Comparison of ENCODE assay signal across 10 cellular contexts in genomic region chr10:70255329-70256299, GRCh38. TPM values are rescaled to one million over a fixed set of nuclear protein-coding genes. Genes with fewer than 3 reads are reported as not detected.
A peak's percentile ranks its signal among the peaks of the same experiment; 100 is the strongest.
DNase-seq lines count a peak whose midpoint lies in the region; ATAC-seq, FAIRE-seq and TF ChIP-seq lines count a peak whose summit lies in the region.
"Had no signal": no experiment of that assay in that cellular context is flagged by ENCODE, and none has a peak within 500 bp of the region (broad histone marks: within the 10 kb centered on the region; RNA-seq: fewer than 3 reads in every experiment).

No MANE protein-coding gene starts in this region.

- H3K23ac ChIP-seq in IMR-90 (ENCODE audit: low read depth, low read length) = no peak overlapping the region

- H2AFZ ChIP-seq in IMR-90 (replicated peaks; ENCODE audit: low read length, poor library complexity) (peak overlapping the region; percentile 58), GM12878 (ENCODE audit: control insufficient read depth, low read depth, low read length) (peak overlapping the region; percentile 7)

- dilution Hi-C loops in IMR-90 (cut with HindIII; ENCODE audit: low sequenced_read_pairs, unreplicated experiment) = no loop called here

- TF ChIP-seq POLR2A in IMR-90 (IDR thresholded peaks at IDR 0.05; ENCODE audit: low read depth, low read length) (no peak), GM12878 (IDR thresholded peaks at IDR 0.05; ENCODE audit: low read depth, low read length) (no peak)

- H3K4me1 Mint-ChIP-seq in chondrocyte (ENCODE audit: low read depth) (no peaks in the 10 kb centered on the region), progenitor cell of endocrine pancreas (ENCODE audit: low read depth) (peaks cover 1% of the 10 kb centered on the region)

- H3K27me3 Mint-ChIP-seq in chondrocyte (ENCODE audit: low read depth) (no peaks in the 10 kb centered on the region), progenitor cell of endocrine pancreas (no peaks in the 10 kb centered on the region)

- H4K8ac ChIP-seq in IMR-90 (ENCODE audit: low read depth in 2 of 2, low read length in 2 of 2) = no peak overlapping the region

- H3K9ac ChIP-seq in IMR-90 (ENCODE audit: low read depth, low read length) (no peak overlapping the region), GM12878 (ENCODE audit: control insufficient read depth, insufficient read depth, low read length) (no peak overlapping the region)

- H2BK5ac ChIP-seq in IMR-90 (ENCODE audit: low read depth, low read length, poor library complexity, severe bottlenecking) = no peak overlapping the region

- in situ Hi-C loops in IMR-90 (cut with MboI; ENCODE audit: low sequenced_read_pairs) (no loop called here), GM12878 (cut with MboI) (no loop called here)

- H4K5ac ChIP-seq in IMR-90 (ENCODE audit: low read depth, low read length) = no peak overlapping the region

- H3K27ac ChIP-seq in IMR-90 (ENCODE audit: insufficient read depth, low read length) = no peak overlapping the region
- no peak overlapping the region for H3K27ac ChIP-seq in GM12878 (ENCODE audit: control insufficient read depth, insufficient read depth)
- H3K27ac ChIP-seq in left lung = no peak overlapping the region

- H2BK120ac ChIP-seq in IMR-90 (ENCODE audit: low read depth, low read length) = no peak overlapping the region

- H4K91ac ChIP-seq in IMR-90 (ENCODE audit: insufficient read depth, low read depth, low read length) = no peak overlapping the region

- peaks cover 1% of the 10 kb centered on the region; the same call in 1 of the 2 replicates for H3K4me1 ChIP-seq in IMR-90 (ENCODE audit: control insufficient read depth, insufficient read depth, low read length)
- H3K4me1 ChIP-seq in GM12878 (ENCODE audit: control insufficient read depth, insufficient read depth, low read length) = no peaks in the 10 kb centered on the region
- peaks cover 7 to 13% of the 10 kb centered on the region in 2 donors for H3K4me1 ChIP-seq in left lung

- TF ChIP-seq EP300 in GM12878 (IDR thresholded peaks at IDR 0.05; ENCODE audit: borderline replicate concordance in 1 of 2, control insufficient read depth in 1 of 2, low read depth in 2 of 2, low read length in 2 of 2) = no peak

- H2BK20ac ChIP-seq in IMR-90 (ENCODE audit: low read depth, low read length) = no peak overlapping the region

- ATAC-seq in IMR-90 (ENCODE audit: low read depth) (no peak), GM12878 (peak; percentile 57), left lung (peak; percentile 81), HG03469 (IDR thresholded peaks at IDR 0.05; ENCODE audit: unreplicated experiment) (no peak)

- peaks cover 11% of the 10 kb centered on the region for H3K9me3 Mint-ChIP-seq in chondrocyte (ENCODE audit: low read depth)
- H3K9me3 Mint-ChIP-seq in progenitor cell of endocrine pancreas (ENCODE audit: low read depth) = no peaks in the 10 kb centered on the region

- peak overlapping the region; percentile 55 for H2AK9ac ChIP-seq in IMR-90 (replicated peaks; ENCODE audit: low read depth, low read length, poor library complexity)

- RAD21 ChIA-PET in GM12878 (lab: Charles Lee; ENCODE audit: unreplicated experiment) = no interaction called here

- H3K4me3 Mint-ChIP-seq in chondrocyte (ENCODE audit: unreplicated experiment) (no peak overlapping the region), progenitor cell of endocrine pancreas (ENCODE audit: low read depth) (no peak overlapping the region)

- H3K4ac ChIP-seq in IMR-90 (ENCODE audit: low read depth, low read length) = no peak overlapping the region

- no peaks in the 10 kb centered on the region for H3K9me1 ChIP-seq in IMR-90 (ENCODE audit: insufficient read depth, low read length)

- H3K27ac Mint-ChIP-seq in chondrocyte (ENCODE audit: unreplicated experiment) (no peak overlapping the region), progenitor cell of endocrine pancreas (no peak overlapping the region)

- H2AK5ac ChIP-seq in IMR-90 (ENCODE audit: low read depth, low read length) = no peak overlapping the region

- no peaks in the 10 kb centered on the region for H3K79me1 ChIP-seq in IMR-90 (ENCODE audit: low read depth in 1 of 2, low read length in 2 of 2)

- H3K4me3 ChIP-seq in IMR-90 (ENCODE audit: insufficient read depth, low read depth, low read length) (no peak overlapping the region), GM12878 (no peak overlapping the region), left lung (no peak overlapping the region)

- H3K4me2 ChIP-seq in IMR-90 (ENCODE audit: low read depth, low read length) (no peak overlapping the region), GM12878 (ENCODE audit: control insufficient read depth, insufficient read depth) (peak overlapping the region; percentile 59)

- H4K20me1 ChIP-seq in IMR-90 (ENCODE audit: insufficient read depth, low read length) (no peaks in the 10 kb centered on the region), GM12878 (ENCODE audit: control insufficient read depth, insufficient read depth) (no peaks in the 10 kb centered on the region)

- SMC1A ChIA-PET in GM12878 (lab: Charles Lee; ENCODE audit: uncharacterized antibody, unreplicated experiment) = interaction anchor here (1.4 kb wide), 1 partner anchor 297 kb away, joined by 5 read pairs; no protein-coding TSS in a partner anchor

- BruUV-seq in IMR-90 (replicated peaks; lab: Mats Ljungman, UMichigan) = no TSS peak
- BruUV-seq in GM12878 (replicated peaks; lab: Mats Ljungman, UMichigan) = no TSS peak

- H3K56ac ChIP-seq in IMR-90 (ENCODE audit: extremely low read depth, insufficient read depth, low read length) = no peak overlapping the region

- CTCF ChIA-PET in IMR-90 (lab: Yijun Ruan, JAX) = interaction anchor here (0.7 to 1.0 kb wide), 2 partner anchors 12 to 13 kb away, joined by 3 read pairs; no protein-coding TSS in a partner anchor
- CTCF ChIA-PET in GM12878 (lab: Yijun Ruan, JAX) = interaction anchor here (0.9 to 2.4 kb wide), 4 partner anchors 9 to 109 kb away, joined by 3 to 8 read pairs (median 4); partner anchors contain the start of gene PPA1

- no peak overlapping the region for H2BK15ac ChIP-seq in IMR-90 (ENCODE audit: low read depth, low read length)

- DNase-seq in A172 (ENCODE audit: low spot score) (peak; percentile 97), IMR-90 (no peak), GM12878 (ENCODE audit: low read depth, low spot score) (no peak), left lung (peak; percentile 58 to 82), chondrocyte (ENCODE audit: low spot score) (no peak), progenitor cell of endocrine pancreas (ENCODE audit: low spot score, unreplicated experiment) (no peak), DMS53 (lab: John Stamatoyannopoulos, UW) (no peak)

- WGBS in IMR-90 (ENCODE audit: extremely low coverage in 2 of 2, insufficient read length in 1 of 2), 2 experiments = 25% methylated on average over 45 of the region's 73 CpGs; no CpG with 5 or more reads in 1 of the 2 experiments
- WGBS in GM12878 (ENCODE audit: insufficient coverage, insufficient replicate concordance, low lambda C conversion rate, missing lambda C conversion rate) = 60% methylated on average over 59 of the region's 73 CpGs

- H3K36me3 ChIP-seq in IMR-90 (ENCODE audit: control insufficient read depth, insufficient read depth, low read length) (no peaks in the 10 kb centered on the region), GM12878 (ENCODE audit: control insufficient read depth in 2 of 2, insufficient read depth in 2 of 2, low read length in 1 of 2) (no peaks in the 10 kb centered on the region), left lung (no peaks in the 10 kb centered on the region)

- no peak overlapping the region for H3K18ac ChIP-seq in IMR-90 (ENCODE audit: low read depth, low read length)

- POLR2A ChIA-PET in IMR-90 (lab: Charles Lee; ENCODE audit: unreplicated experiment) (no interaction called here), GM12878 (lab: Charles Lee) (interaction anchor here (0.6 to 0.7 kb wide), 2 partner anchors 30 to 917 kb away, joined by 4 to 5 read pairs; no protein-coding TSS in a partner anchor)

- TF ChIP-seq CTCF in IMR-90 (conservative IDR thresholded peaks at IDR 0.05; ENCODE audit: low read depth, low read length) (no peak), GM12878 (IDR thresholded peaks at IDR 0.05 in 2 of 3, conservative IDR thresholded peaks at IDR 0.05 in 1 of 3; ENCODE audit: control insufficient read depth in 2 of 3, extremely low read depth in 1 of 3, insufficient read depth in 1 of 3, low read depth in 3 of 3, low read length in 3 of 3) (no peak), left lung (IDR thresholded peaks at IDR 0.05) (no peak), chondrocyte (IDR thresholded peaks at IDR 0.05) (no peak), progenitor cell of endocrine pancreas (IDR thresholded peaks at IDR 0.05; ENCODE audit: unreplicated experiment) (no peak)

- H3K27me3 ChIP-seq in IMR-90 (ENCODE audit: control insufficient read depth, insufficient read depth, low read length) (peaks cover 24% of the 10 kb centered on the region), GM12878 (replicated peaks in 1 of 2; ENCODE audit: control insufficient read depth in 2 of 2, insufficient read depth in 2 of 2, low read length in 1 of 2) (peaks cover 4 to 16% of the 10 kb centered on the region in 2 experiments), left lung (peaks cover 16 to 39% of the 10 kb centered on the region in 2 donors)

- no peak for FAIRE-seq in GM12878 (lab: Jason Lieb, UNC)

- peaks cover 2% of the 10 kb centered on the region for H3K36me3 Mint-ChIP-seq in chondrocyte (ENCODE audit: low read depth)
- H3K36me3 Mint-ChIP-seq in progenitor cell of endocrine pancreas (ENCODE audit: insufficient read depth) = no peaks in the 10 kb centered on the region

- no peak for TF ChIP-seq RAD21 in IMR-90 (IDR thresholded peaks at IDR 0.05; ENCODE audit: low read length)
- no peak for TF ChIP-seq RAD21 in GM12878 (IDR thresholded peaks at IDR 0.05; ENCODE audit: insufficient read depth, low read depth, low read length)

- H3K9me3 ChIP-seq in IMR-90 (ENCODE audit: control insufficient read depth, insufficient read depth, low read length) = peaks cover 7% of the 10 kb centered on the region
- peaks cover 5% of the 10 kb centered on the region; the same call in 2 of the 3 replicates for H3K9me3 ChIP-seq in GM12878 (replicated peaks; ENCODE audit: control insufficient read depth, insufficient read depth, low read length)
- no peaks in the 10 kb centered on the region for H3K9me3 ChIP-seq in left lung

- intact Hi-C loops in IMR-90 (cut with micrococcal nuclease) (no loop called here), GM12878 (cut with micrococcal nuclease; ENCODE audit: unreplicated experiment) (no loop called here), left lung (cut with DNase I) (no loop called here)

- no peaks in the 10 kb centered on the region for H3K79me2 ChIP-seq in GM12878 (ENCODE audit: control insufficient read depth, insufficient read depth, low read length)

- H3K14ac ChIP-seq in IMR-90 (replicated peaks; ENCODE audit: low read depth, low read length) = no peak overlapping the region

RNA-seq across cellular contexts. Expression of gene PPA1, which starts 22.4 kb away (rescaled TPM):
- total RNA-seq in A172 (2014; rRNA removed; shearing (Covaris generic)) = 184 and 272 TPM in 2 replicates
- total RNA-seq in IMR-90 (2012; rRNA removed) (102 and 211 TPM in 2 replicates), GM12878 (2014; rRNA removed) (297 and 344 TPM in 2 replicates), GM12878 (2014; rRNA removed; fragmentation: Illumina TruSeq; extraction: Trizol) (334 and 338 TPM in 2 replicates), GM12878 (2021) (254 and 260 TPM in 2 replicates), left lung (100 to 1,000 TPM; 223 to 231 TPM), chondrocyte (67.4 to 74.9 TPM (median 69.0 TPM) in 3 replicates), progenitor cell of endocrine pancreas (119 and 128 TPM in 2 replicates)
- polyA plus RNA-seq in IMR-90 (2012; rRNA removed) (69.4 and 78.6 TPM in 2 replicates), GM12878 (2011; rRNA removed) (452 and 655 TPM in 2 replicates), GM12878 (2014; fragmentation: Illumina TruSeq; extraction: Trizol) (296 and 362 TPM in 2 replicates), GM12878 (2014; fragmentation: Nextera tagmentation; extraction: Ambion mirVana) (100 to 1,000 TPM; 224 to 386 TPM), GM12878 (2014; rRNA removed) (346 and 396 TPM in 2 replicates), GM12878 (2016; fragmentation: Nextera tagmentation; extraction: Ambion mirVana) (100 to 1,000 TPM; 353 to 365 TPM)
- 32.2 and 54.5 TPM in 2 replicates for polyA plus RNA-seq in IMR-90 (2012; cell fraction: cytosol; rRNA removed)
- polyA plus RNA-seq in IMR-90 (2012; cell fraction: nucleus; rRNA removed; ENCODE audit: low replicate concordance) = 15.3 and 36.3 TPM in 2 replicates
- total RNA-seq in GM12878 (2013; cell fraction: nucleolus; rRNA removed) = 131 and 145 TPM in 2 replicates
- 197 TPM for polyA plus RNA-seq in GM12878 (2011; ENCODE audit: low read depth)
- polyA plus RNA-seq in GM12878 (2011; cell fraction: cytosol; rRNA removed) = 191 and 218 TPM in 2 replicates
- polyA plus RNA-seq in GM12878 (2011; cell fraction: nucleus; rRNA removed) = 159 and 213 TPM in 2 replicates
- polyA plus RNA-seq in GM12878 (2012) = 207 and 266 TPM in 2 replicates
- 181 and 246 TPM in 2 replicates for polyA minus RNA-seq in GM12878 (2011; rRNA and poly(A)+ RNA removed)
- polyA minus RNA-seq in GM12878 (2011; cell fraction: cytosol; rRNA and poly(A)+ RNA removed) = 70.8 and 76.2 TPM in 2 replicates
- 44.1 and 89.6 TPM in 2 replicates for polyA minus RNA-seq in GM12878 (2011; cell fraction: nucleus; rRNA and poly(A)+ RNA removed)

RNA-seq across cellular contexts. Expression of gene NPFFR1, which starts 28.2 kb away (rescaled TPM):
- 0.02 TPM in 1 of 2 replicates, not detected in the other for total RNA-seq in A172 (2014; rRNA removed; shearing (Covaris generic))
- total RNA-seq in IMR-90 (2012; rRNA removed) = not detected in 2 replicates
- not detected in 2 replicates for polyA plus RNA-seq in IMR-90 (2012; rRNA removed)
- not detected in 2 replicates for polyA plus RNA-seq in IMR-90 (2012; cell fraction: cytosol; rRNA removed)
- polyA plus RNA-seq in IMR-90 (2012; cell fraction: nucleus; rRNA removed; ENCODE audit: low replicate concordance) = 0.01 TPM in 1 of 2 replicates, not detected in the other
- total RNA-seq in GM12878 (2013; cell fraction: nucleolus; rRNA removed) = 0.06 and 0.07 TPM in 2 replicates
- total RNA-seq in GM12878 (2014; rRNA removed) = not detected in 2 replicates
- not detected in 2 replicates for total RNA-seq in GM12878 (2014; rRNA removed; fragmentation: Illumina TruSeq; extraction: Trizol)
- not detected in 2 replicates for total RNA-seq in GM12878 (2021)
- not detected for polyA plus RNA-seq in GM12878 (2011; ENCODE audit: low read depth)
- 0.01 TPM in 1 of 2 replicates, not detected in the other for polyA plus RNA-seq in GM12878 (2011; rRNA removed)
- polyA plus RNA-seq in GM12878 (2011; cell fraction: cytosol; rRNA removed) = not detected in 2 replicates
- 0.01 TPM in 1 of 2 replicates, not detected in the other for polyA plus RNA-seq in GM12878 (2011; cell fraction: nucleus; rRNA removed)
- not detected in 2 replicates for polyA plus RNA-seq in GM12878 (2012)
- not detected in 2 replicates for polyA plus RNA-seq in GM12878 (2014; fragmentation: Illumina TruSeq; extraction: Trizol)
- polyA plus RNA-seq in GM12878 (2014; fragmentation: Nextera tagmentation; extraction: Ambion mirVana) = not detected
- not detected in 2 replicates for polyA plus RNA-seq in GM12878 (2014; rRNA removed)
- under 1 TPM in 1 of 2 experiments, not detected in 1; 0.03 TPM for polyA plus RNA-seq in GM12878 (2016; fragmentation: Nextera tagmentation; extraction: Ambion mirVana)
- not detected in 2 replicates for polyA minus RNA-seq in GM12878 (2011; rRNA and poly(A)+ RNA removed)
- not detected in 2 replicates for polyA minus RNA-seq in GM12878 (2011; cell fraction: cytosol; rRNA and poly(A)+ RNA removed)
- not detected in 2 replicates for polyA minus RNA-seq in GM12878 (2011; cell fraction: nucleus; rRNA and poly(A)+ RNA removed)
- total RNA-seq in left lung = under 1 TPM; 0.20 to 0.21 TPM
- total RNA-seq in chondrocyte = not detected in 3 replicates
- total RNA-seq in progenitor cell of endocrine pancreas = not detected in 2 replicates
- total RNA-seq: dermis microvascular lymphatic vessel endothelial cell, pulmonary artery endothelial cell had no signal

Comparison
In these comparisons a context has a peak if more than half of its experiments do, and no peak if none do; other contexts are left out.
1. DNase-seq: peak in A172 (single experiment) and left lung (2 of 2); none in IMR-90 (single experiment), GM12878 (single experiment), chondrocyte (single experiment), progenitor cell of endocrine pancreas (single experiment) and DMS53 (single experiment).
2. ATAC-seq: peak in GM12878 (single experiment) and left lung (single experiment); none in IMR-90 (single experiment) and HG03469 (single experiment).